In the genomic region with DNA sequence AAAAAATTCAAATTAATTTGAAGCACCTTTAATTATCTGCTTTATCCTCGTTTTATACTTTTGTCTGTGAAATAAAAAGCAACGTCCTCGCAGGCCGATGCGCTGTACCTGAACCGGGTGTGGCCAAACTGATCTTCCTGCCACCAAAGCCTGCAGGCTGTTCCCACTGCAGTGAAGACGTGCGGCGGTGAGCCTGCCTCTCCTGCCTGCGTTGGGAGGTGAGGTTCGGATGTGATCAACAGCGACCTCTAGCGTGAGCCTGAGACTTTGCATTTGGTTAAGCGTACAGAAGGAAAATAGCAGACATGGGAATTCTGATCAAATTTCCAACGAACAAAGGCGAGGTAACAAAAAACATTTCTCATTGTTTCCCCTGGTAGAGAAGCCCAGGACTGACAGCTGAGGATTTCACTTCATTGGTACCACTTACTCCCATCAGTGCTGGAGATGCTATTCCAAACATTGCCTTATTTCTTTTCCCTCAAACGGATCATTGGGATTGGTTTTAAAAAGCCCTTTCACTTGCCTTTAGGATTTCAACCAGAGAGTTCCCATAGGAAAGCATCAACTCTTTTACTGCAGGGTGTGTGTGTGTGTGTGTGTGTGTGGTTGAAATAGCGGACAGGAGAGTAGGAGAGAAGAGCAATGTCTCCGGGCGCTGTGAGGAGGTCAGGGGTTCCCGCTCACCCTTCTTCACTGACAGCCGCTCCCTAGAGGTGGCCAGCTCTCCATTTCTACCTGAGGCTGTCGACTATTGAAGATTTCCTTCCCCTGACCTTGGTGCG, we compare ENCODE assay signal across 8 cellular contexts. TPM values are rescaled to one million over a fixed set of nuclear protein-coding genes. Genes with fewer than 3 reads are reported as not detected.
DNase-seq lines count a peak whose midpoint lies in the region; ATAC-seq, FAIRE-seq and TF ChIP-seq lines count a peak whose summit lies in the region.

No MANE protein-coding gene starts in this region.

- no peaks in the 10 kb centered on the region for H3K36me3 ChIP-seq in kidney epithelial cell (ENCODE audit: control insufficient read depth, insufficient read depth, low read length)

- peak; percentile 93 for FAIRE-seq in GM12892 (lab: Jason Lieb, UNC)

- H3K27ac ChIP-seq in caudate nucleus (ENCODE audit: low read depth, low read length): no peak overlapping the region

- H3K27me3 ChIP-seq in kidney epithelial cell (ENCODE audit: control insufficient read depth, insufficient read depth, low read length): no peaks in the 10 kb centered on the region

- TF ChIP-seq POLR2A in GM12892 (IDR thresholded peaks at IDR 0.05; ENCODE audit: low read depth, low read length): no peak

- ATAC-seq in HG03066 (IDR thresholded peaks at IDR 0.05; ENCODE audit: low read depth, unreplicated experiment): peak; percentile 73

- DNase-seq in GM12892 (ENCODE audit: insufficient read length): peak; percentile 17
- peak; percentile 85 for DNase-seq in NCI-H345 (lab: John Stamatoyannopoulos, UW)
- peak; percentile 60 for DNase-seq in activated CD4-positive, CD25-positive, alpha-beta regulatory T cell treated with anti-CD3 and anti-CD28 coated beads, Interleukin-2, amount 50 U/mL, for 16 hours (ENCODE audit: low read depth, low spot score)
- DNase-seq in caudate nucleus (lab: John Stamatoyannopoulos, UW): peak in 59 of 61 donors; percentile 23 to 89 (median 67)
- no peak for DNase-seq in kidney epithelial cell (ENCODE audit: low read depth)
- DNase-seq in stimulated activated CD4-positive, alpha-beta T cell treated with anti-CD3 and anti-CD28 coated beads, Interleukin-2, amount 100 ng/mL, for 4 hours (ENCODE audit: low read depth): peak; percentile 71
- DNase-seq in OCI-M2 (lab: John Stamatoyannopoulos, UW; ENCODE audit: unreplicated experiment): no peak

- no peak overlapping the region for H3K4me3 ChIP-seq in kidney epithelial cell (ENCODE audit: low read depth, low read length)

- TF ChIP-seq CTCF in kidney epithelial cell (IDR thresholded peaks at IDR 0.05; ENCODE audit: insufficient read depth, low read length, poor library complexity, severe bottlenecking): peak; percentile 84

RNA-seq across cellular contexts. Expression of a gene that starts 56.6 kb away (rescaled TPM):
- not detected for polyA plus RNA-seq in GM12892 (2012; ENCODE audit: missing spikeins)
- 1.0 and 1.5 TPM in 2 replicates for total RNA-seq in kidney epithelial cell

Comparison
In these comparisons a context has a peak if more than half of its experiments do, and no peak if none do; other contexts are left out.
1. DNase-seq: peak in GM12892 (single experiment), NCI-H345 (single experiment), activated CD4-positive, CD25-positive, alpha-beta regulatory T cell treated with anti-CD3 and anti-CD28 coated beads, Interleukin-2, amount 50 U/mL, for 16 hours (single experiment), caudate nucleus (59 of 61) and stimulated activated CD4-positive, alpha-beta T cell treated with anti-CD3 and anti-CD28 coated beads, Interleukin-2, amount 100 ng/mL, for 4 hours (single experiment); none in kidney epithelial cell (single experiment) and OCI-M2 (single experiment).